9 cellular contexts compared by ENCODE assay signal in genomic region chr21:38989745-38990423, GRCh38.
DNase-seq lines count a peak whose midpoint lies in the region; ATAC-seq and TF ChIP-seq lines count a peak whose summit lies in the region.
"Had no signal": no experiment of that assay in that cellular context is flagged by ENCODE, and none has a peak within 500 bp of the region (broad histone marks: within the 10 kb centered on the region; RNA-seq: fewer than 3 reads in every experiment).

No MANE protein-coding gene starts in this region.

- POLR2A ChIA-PET in GM10248 (lab: Yijun Ruan, JAX) = no interaction called here

- H3K27ac ChIP-seq in stomach = peak overlapping the region; percentile 25 to 80 (median 54)

- H3K36me3 ChIP-seq in stomach = no peaks in the 10 kb centered on the region

- H3K4me3 ChIP-seq in LNCaP clone FGC (ENCODE audit: low read depth, low read length) (no peak overlapping the region), stomach (no peak overlapping the region)

- DNase-seq in LNCaP clone FGC (ENCODE audit: low read depth) (peak; percentile 66), SW480 (ENCODE audit: low spot score) (peak; percentile 81), left ventricle myocardium superior (peak; percentile 52), stomach (peak; percentile 59), GM10248 (ENCODE audit: extremely low spot score) (no peak), NCI-H226 (no peak)
- no peak for DNase-seq in activated T-cell treated with anti-CD3 and anti-CD28 coated beads, Interleukin-2, amount 50 U/mL, for 1 hour
- DNase-seq: RPMI8226 had no signal

- no peak for TF ChIP-seq CTCF in LNCaP clone FGC (IDR thresholded peaks at IDR 0.05; ENCODE audit: control insufficient read depth, extremely low read depth, insufficient read depth)
- TF ChIP-seq CTCF in stomach (IDR thresholded peaks at IDR 0.05) = no peak
- no peak for TF ChIP-seq CTCF in GM10248 (IDR thresholded peaks at IDR 0.05; ENCODE audit: control extremely low read depth, extremely low read depth, low read depth, missing control alignments)

- CTCF ChIA-PET in GM10248 (lab: Yijun Ruan, JAX) = interaction anchor here (1.0 to 1.3 kb wide), 3 partner anchors 17 to 33 kb away, joined by 3 read pairs; no protein-coding TSS in a partner anchor

- intact Hi-C loops in left ventricle myocardium superior (cut with micrococcal nuclease) = no loop called here
- intact Hi-C loops in stomach (cut with DNase I; ENCODE audit: low total_unique reads) = no loop called here

- no peaks in the 10 kb centered on the region for H3K27me3 ChIP-seq in stomach

- H3K4me1 ChIP-seq in stomach = peaks cover 30 to 94% (median 65%) of the 10 kb centered on the region in 4 donors

- TF ChIP-seq EP300 in stomach (IDR thresholded peaks at IDR 0.05) = no peak

- TF ChIP-seq POLR2A in stomach (IDR thresholded peaks at IDR 0.05) = no peak

- ATAC-seq in left ventricle myocardium superior = peak; percentile 33
- no peak for ATAC-seq in GM21381 (IDR thresholded peaks at IDR 0.05; ENCODE audit: unreplicated experiment)

- no peaks in the 10 kb centered on the region for H3K9me3 ChIP-seq in stomach

- WGBS in stomach, 5 donors = 10 to 23% (median 13%) methylated on average over 14 to 17 of the region's 17 CpGs

Comparison
In these comparisons a context has a peak if more than half of its experiments do, and no peak if none do; other contexts are left out.
1. DNase-seq: peak in LNCaP clone FGC (single experiment), SW480 (single experiment), left ventricle myocardium superior (single experiment) and stomach (single experiment); none in activated T-cell treated with anti-CD3 and anti-CD28 coated beads, Interleukin-2, amount 50 U/mL, for 1 hour (single experiment), GM10248 (single experiment) and NCI-H226 (single experiment).